18 cellular contexts compared by ENCODE assay signal in genomic region chr1:22334860-22335550, GRCh38.
DNase-seq lines count a peak whose midpoint lies in the region; ATAC-seq and FAIRE-seq lines count a peak whose summit lies in the region.
"Had no signal": no experiment of that assay in that cellular context is flagged by ENCODE, and none has a peak within 500 bp of the region (broad histone marks: within the 10 kb centered on the region; RNA-seq: fewer than 3 reads in every experiment).

No MANE protein-coding gene starts in this region.

- DNase-seq in DMS53 (lab: John Stamatoyannopoulos, UW) = peak; percentile 94
- peak; percentile 24 for DNase-seq in SW480 (ENCODE audit: low spot score)
- peak; percentile 66 for DNase-seq in left kidney (ENCODE audit: low read depth, low spot score)
- DNase-seq in urothelium cell line (ENCODE audit: low spot score) = no peak
- DNase-seq in stimulated activated CD4-positive, alpha-beta T cell treated with anti-CD3 and anti-CD28 coated beads, Interleukin-1b, Interleukin-23, amount 100 ng/mL, for 48 hours = no peak
- DNase-seq in SHP77 treated with DMSO at 0.1 percent for 48 hours (lab: John Stamatoyannopoulos, UW) = no peak
- DNase-seq: BE2C; CD4-positive, alpha-beta memory T cell; COR-L47; DMS153; GF-D8; GM23248; H7; KBM-7 had no signal

- FAIRE-seq in urothelium cell line (lab: Jason Lieb, UNC) = peak; percentile 9
- FAIRE-seq: A204.1, D721Med, GM18507 had no signal

- no peak for ATAC-seq in HG03097 (IDR thresholded peaks at IDR 0.05; ENCODE audit: low FRiP score, unreplicated experiment)

Comparison
In these comparisons a context has a peak if more than half of its experiments do, and no peak if none do; other contexts are left out.
1. DNase-seq: peak in DMS53 (single experiment), SW480 (single experiment) and left kidney (single experiment); none in urothelium cell line (single experiment), stimulated activated CD4-positive, alpha-beta T cell treated with anti-CD3 and anti-CD28 coated beads, Interleukin-1b, Interleukin-23, amount 100 ng/mL, for 48 hours (single experiment) and SHP77 treated with DMSO at 0.1 percent for 48 hours (single experiment).